Comparison of ENCODE assay signal across 16 cellular contexts in genomic region chr3:58657036-58657435, GRCh38. TPM values are rescaled to one million over a fixed set of nuclear protein-coding genes. Genes with fewer than 3 reads are reported as not detected.
A peak's percentile ranks its signal among the peaks of the same experiment; 100 is the strongest.
DNase-seq lines count a peak whose midpoint lies in the region; TF ChIP-seq lines count a peak whose summit lies in the region.
"Had no signal": no experiment of that assay in that cellular context is flagged by ENCODE, and none has a peak within 500 bp of the region (broad histone marks: within the 10 kb centered on the region; RNA-seq: fewer than 3 reads in every experiment).

No MANE protein-coding gene starts in this region.

- DNase-seq in cardiac septum (ENCODE audit: low spot score), result peak; percentile 22
- no peak for DNase-seq in left ventricle myocardium inferior
- DNase-seq in nephron progenitor cell, result no peak
- no peak for DNase-seq in type B pancreatic cell (ENCODE audit: extremely low spot score, unreplicated experiment)
- DNase-seq in activated CD4-positive, alpha-beta memory T cell treated with anti-CD3 and anti-CD28 coated beads, Interleukin-2, amount 10 ng/mL, durations not matched to agents 7 days and 5 days, result no peak
- DNase-seq in MG63, result no peak
- no peak for DNase-seq in neural progenitor cell (ENCODE audit: low spot score)
- DNase-seq: 8988T; AML-193; CD4-positive, CD25-positive, alpha-beta regulatory T cell; DMS 273 treated with DMSO at 0.1 percent for 48 hours; HCEC 1CT; HFFc6 had no signal

- H3K4me1 ChIP-seq in left ventricle myocardium inferior (no peaks in the 10 kb centered on the region), esophagus (ENCODE audit: control insufficient read depth in 2 of 2, insufficient read depth in 2 of 2, low read length in 1 of 2) (peaks cover 3 to 5% of the 10 kb centered on the region in 2 donors), neural progenitor cell (no peaks in the 10 kb centered on the region)

- peaks cover 18% of the 10 kb centered on the region for H3K27me3 Mint-ChIP-seq in nephron progenitor cell (ENCODE audit: low read depth, poor library complexity)
- peaks cover 15% of the 10 kb centered on the region for H3K27me3 Mint-ChIP-seq in type B pancreatic cell
- peaks cover 12% of the 10 kb centered on the region for H3K27me3 Mint-ChIP-seq in activated CD4-positive, alpha-beta memory T cell treated with anti-CD3 and anti-CD28 coated beads, Interleukin-2, amount 10 ng/mL, durations not matched to agents 7 days and 5 days
- peaks cover 10% of the 10 kb centered on the region for H3K27me3 Mint-ChIP-seq in neural progenitor cell (ENCODE audit: insufficient read depth, low read depth)

- H3K27ac Mint-ChIP-seq in nephron progenitor cell (peak overlapping the region; percentile 11), type B pancreatic cell (peak overlapping the region; percentile 85), neural progenitor cell (no peak overlapping the region)
- H3K27ac Mint-ChIP-seq in activated CD4-positive, alpha-beta memory T cell treated with anti-CD3 and anti-CD28 coated beads, Interleukin-2, amount 10 ng/mL, durations not matched to agents 7 days and 5 days, result no peak overlapping the region
- H3K27ac Mint-ChIP-seq: HFFc6 had no signal

- peaks cover 32% of the 10 kb centered on the region for H3K27me3 ChIP-seq in left ventricle myocardium inferior (ENCODE audit: low read depth)
- no peaks in the 10 kb centered on the region for H3K27me3 ChIP-seq in esophagus (ENCODE audit: control insufficient read depth in 1 of 2, insufficient read depth in 2 of 2, low read length in 2 of 2)
- no peaks in the 10 kb centered on the region for H3K27me3 ChIP-seq in MG63
- H3K27me3 ChIP-seq in neural progenitor cell, result peaks cover 3% of the 10 kb centered on the region
- H3K27me3 ChIP-seq: BLaER1 had no signal

- H3K4me3 Mint-ChIP-seq in nephron progenitor cell (no peak overlapping the region), type B pancreatic cell (peak overlapping the region; percentile 65), neural progenitor cell (no peak overlapping the region)
- no peak overlapping the region for H3K4me3 Mint-ChIP-seq in activated CD4-positive, alpha-beta memory T cell treated with anti-CD3 and anti-CD28 coated beads, Interleukin-2, amount 10 ng/mL, durations not matched to agents 7 days and 5 days
- H3K4me3 Mint-ChIP-seq: CD4-positive, CD25-positive, alpha-beta regulatory T cell; HFFc6 had no signal

- no peak overlapping the region for H3K27ac ChIP-seq in left ventricle myocardium inferior (replicated peaks)
- H3K27ac ChIP-seq in esophagus (ENCODE audit: low read depth in 2 of 2, low read length in 1 of 2), result peak overlapping the region; percentile 54 to 79
- no peak overlapping the region for H3K27ac ChIP-seq in neural progenitor cell
- H3K27ac ChIP-seq: BLaER1 had no signal

- no peaks in the 10 kb centered on the region for H3F3A ChIP-seq in neural progenitor cell (ENCODE audit: low read depth)

- H3K4me1 Mint-ChIP-seq in nephron progenitor cell (peaks cover 4% of the 10 kb centered on the region), type B pancreatic cell (ENCODE audit: unreplicated experiment) (peaks cover 11% of the 10 kb centered on the region), neural progenitor cell (peaks cover 10% of the 10 kb centered on the region)
- no peaks in the 10 kb centered on the region for H3K4me1 Mint-ChIP-seq in activated CD4-positive, alpha-beta memory T cell treated with anti-CD3 and anti-CD28 coated beads, Interleukin-2, amount 10 ng/mL, durations not matched to agents 7 days and 5 days
- H3K4me1 Mint-ChIP-seq: CD4-positive, CD25-positive, alpha-beta regulatory T cell had no signal

- TF ChIP-seq CTCF in left ventricle myocardium inferior (IDR thresholded peaks at IDR 0.05; ENCODE audit: borderline replicate concordance), result no peak
- TF ChIP-seq CTCF in nephron progenitor cell (IDR thresholded peaks at IDR 0.05), result no peak
- TF ChIP-seq CTCF in type B pancreatic cell (conservative IDR thresholded peaks at IDR 0.05), result no peak
- no peak for TF ChIP-seq CTCF in neural progenitor cell (IDR thresholded peaks at IDR 0.05)

- H2AFZ ChIP-seq in neural progenitor cell (replicated peaks), result no peak overlapping the region

- H3K4me2 ChIP-seq in neural progenitor cell, result no peak overlapping the region
- H3K4me2 ChIP-seq: BLaER1 had no signal

- H3K9me3 ChIP-seq in left ventricle myocardium inferior (replicated peaks) (no peaks in the 10 kb centered on the region), esophagus (ENCODE audit: control insufficient read depth in 2 of 2, insufficient read depth in 1 of 2, low read depth in 1 of 2, low read length in 1 of 2) (peaks cover 0 to 6% of the 10 kb centered on the region in 2 donors), MG63 (no peaks in the 10 kb centered on the region), neural progenitor cell (ENCODE audit: low read depth) (no peaks in the 10 kb centered on the region)
- H3K9me3 ChIP-seq: BLaER1 had no signal

- no peaks in the 10 kb centered on the region for H3K79me2 ChIP-seq in neural progenitor cell (ENCODE audit: low read depth)

- H3K36me3 ChIP-seq in left ventricle myocardium inferior (no peaks in the 10 kb centered on the region), esophagus (ENCODE audit: control insufficient read depth in 2 of 2, insufficient read depth in 2 of 2, low read length in 1 of 2) (peaks cover 0 to 4% of the 10 kb centered on the region in 2 donors), MG63 (no peaks in the 10 kb centered on the region), neural progenitor cell (no peaks in the 10 kb centered on the region)
- H3K36me3 ChIP-seq: BLaER1 had no signal

- POLR2A ChIA-PET in activated CD4-positive, alpha-beta memory T cell treated with anti-CD3 and anti-CD28 coated beads, Interleukin-2, amount 10 ng/mL, durations not matched to agents 7 days and 5 days (lab: Charles Lee), result no interaction called here

- intact Hi-C loops in cardiac septum (cut with DNase I), result no loop called here
- intact Hi-C loops in left ventricle myocardium inferior (cut with micrococcal nuclease), result no loop called here

- no peak overlapping the region for H3K9ac ChIP-seq in neural progenitor cell
- H3K9ac ChIP-seq: BLaER1 had no signal

- no peaks in the 10 kb centered on the region for H3K36me3 Mint-ChIP-seq in nephron progenitor cell (ENCODE audit: low read depth)
- H3K36me3 Mint-ChIP-seq in type B pancreatic cell, result no peaks in the 10 kb centered on the region
- no peaks in the 10 kb centered on the region for H3K36me3 Mint-ChIP-seq in activated CD4-positive, alpha-beta memory T cell treated with anti-CD3 and anti-CD28 coated beads, Interleukin-2, amount 10 ng/mL, durations not matched to agents 7 days and 5 days (ENCODE audit: low read depth)
- peaks cover 2% of the 10 kb centered on the region for H3K36me3 Mint-ChIP-seq in neural progenitor cell
- H3K36me3 Mint-ChIP-seq: CD4-positive, CD25-positive, alpha-beta regulatory T cell had no signal

- peaks cover 4% of the 10 kb centered on the region for H3K9me3 Mint-ChIP-seq in nephron progenitor cell
- H3K9me3 Mint-ChIP-seq in type B pancreatic cell, result peaks cover 3% of the 10 kb centered on the region
- no peaks in the 10 kb centered on the region for H3K9me3 Mint-ChIP-seq in activated CD4-positive, alpha-beta memory T cell treated with anti-CD3 and anti-CD28 coated beads, Interleukin-2, amount 10 ng/mL, durations not matched to agents 7 days and 5 days
- peaks cover 1% of the 10 kb centered on the region for H3K9me3 Mint-ChIP-seq in neural progenitor cell
- H3K9me3 Mint-ChIP-seq: HFFc6 had no signal

- H3K4me3 ChIP-seq in left ventricle myocardium inferior (no peak overlapping the region), esophagus (ENCODE audit: low read depth in 1 of 2, low read length in 2 of 2) (peak overlapping the region; percentile 34 to 60), MG63 (no peak overlapping the region), neural progenitor cell (no peak overlapping the region)
- H3K4me3 ChIP-seq: BLaER1 had no signal

- no peaks in the 10 kb centered on the region for H4K20me1 ChIP-seq in neural progenitor cell (ENCODE audit: low read depth)
- H4K20me1 ChIP-seq: BLaER1 had no signal

- WGBS in esophagus, 2 donors, result 77 to 79% methylated on average over 8 of the region's 8 CpGs

- CTCF ChIA-PET in activated CD4-positive, alpha-beta memory T cell treated with anti-CD3 and anti-CD28 coated beads, Interleukin-2, amount 10 ng/mL, durations not matched to agents 7 days and 5 days (lab: Charles Lee), result no interaction called here

RNA-seq across cellular contexts. Expression of gene FAM3D, which starts 9.5 kb away (rescaled TPM):
- not detected for total RNA-seq in cardiac septum
- total RNA-seq in left ventricle myocardium inferior, result 0.16 TPM
- polyA plus RNA-seq in esophagus, result 100 to 1,000 TPM; 316 to 493 TPM
- 7.4 and 7.6 TPM in 2 replicates for total RNA-seq in type B pancreatic cell (ENCODE audit: low replicate concordance)
- total RNA-seq in activated CD4-positive, alpha-beta memory T cell treated with anti-CD3 and anti-CD28 coated beads, Interleukin-2, amount 10 ng/mL, durations not matched to agents 7 days and 5 days, result not detected
- not detected in 2 replicates for total RNA-seq in MG63 (2014; rRNA removed; shearing (Covaris generic); ENCODE audit: low replicate concordance)
- 0.11 and 0.15 TPM in 2 replicates for total RNA-seq in neural progenitor cell (ENCODE audit: low replicate concordance)
- total RNA-seq: CD4-positive, CD25-positive, alpha-beta regulatory T cell; Daoy; HFFc6 had no signal
- polyA plus RNA-seq: CD4-positive, CD25-positive, alpha-beta regulatory T cell had no signal

Comparison
In these comparisons a context has a peak if more than half of its experiments do, and no peak if none do; other contexts are left out.
1. H3K27ac ChIP-seq: peak in esophagus (2 of 2); none in left ventricle myocardium inferior (single experiment) and neural progenitor cell (single experiment).
2. H3K4me3 ChIP-seq: peak in esophagus (2 of 2); none in left ventricle myocardium inferior (single experiment), MG63 (single experiment) and neural progenitor cell (single experiment).
3. H3K27ac Mint-ChIP-seq: peak in nephron progenitor cell (single experiment) and type B pancreatic cell (single experiment); none in activated CD4-positive, alpha-beta memory T cell treated with anti-CD3 and anti-CD28 coated beads, Interleukin-2, amount 10 ng/mL, durations not matched to agents 7 days and 5 days (single experiment) and neural progenitor cell (single experiment).